In the genomic region with DNA sequence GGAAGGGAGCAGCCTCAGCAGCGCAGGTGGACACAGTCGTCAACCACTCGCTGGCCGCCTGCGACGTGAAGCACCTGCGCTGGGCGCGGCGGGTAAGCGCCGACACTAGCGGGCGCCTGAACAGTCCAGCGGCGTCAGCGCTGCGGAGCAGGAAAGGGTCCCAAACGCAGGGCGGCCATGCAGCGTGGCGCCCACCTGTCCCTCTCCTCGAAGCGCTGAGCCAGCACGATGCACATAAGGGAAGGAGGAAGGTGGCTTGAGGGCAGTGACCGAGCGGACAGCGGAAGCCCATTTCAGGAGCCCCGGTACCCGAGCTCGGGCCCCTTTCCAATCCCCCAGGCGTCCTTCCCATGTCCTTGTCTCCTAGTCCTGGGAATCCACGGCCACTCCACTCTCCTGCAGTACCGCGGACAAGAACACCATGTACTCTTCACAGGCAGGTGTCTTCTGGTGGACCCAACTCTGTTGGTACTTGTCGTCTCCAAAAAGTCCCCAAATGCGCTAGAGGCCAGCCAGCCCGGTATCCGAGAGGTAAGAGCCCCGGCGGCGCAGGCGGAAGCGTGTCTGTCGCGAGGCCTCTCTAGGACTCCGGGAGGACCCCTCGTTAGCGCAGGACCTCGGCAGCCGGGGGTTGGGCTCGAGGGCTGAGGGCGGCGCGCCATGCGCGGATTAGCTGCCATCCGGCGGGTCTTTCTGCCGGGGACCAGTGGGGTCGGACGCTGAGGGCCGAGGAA, we compare ENCODE assay signal across 9 cellular contexts. TPM values are rescaled to one million over a fixed set of nuclear protein-coding genes. Genes with fewer than 3 reads are reported as not detected.
A peak's percentile ranks its signal among the peaks of the same experiment; 100 is the strongest.
DNase-seq lines count a peak whose midpoint lies in the region; ATAC-seq, FAIRE-seq and TF ChIP-seq lines count a peak whose summit lies in the region.
"Had no signal": no experiment of that assay in that cellular context is flagged by ENCODE, and none has a peak within 500 bp of the region (broad histone marks: within the 10 kb centered on the region; RNA-seq: fewer than 3 reads in every experiment).

No MANE protein-coding gene starts in this region.

- no peak for TF ChIP-seq EP300 in HepG2 (IDR thresholded peaks at IDR 0.05; ENCODE audit: low read depth in 2 of 2, low read length in 2 of 2)
- no peak for TF ChIP-seq EP300 in HepG2 (CRISPR knock-in tag; IDR thresholded peaks at IDR 0.05; ENCODE audit: borderline replicate concordance)

- TF ChIP-seq CTCF in liver (IDR thresholded peaks at IDR 0.05; ENCODE audit: low read depth, low read length, missing input control) (no peak), HepG2 (CRISPR knock-in tag; IDR thresholded peaks at IDR 0.05) (no peak), colonic mucosa (IDR thresholded peaks at IDR 0.05) (no peak)

- FAIRE-seq in HepG2 (lab: Jason Lieb, UNC), result no peak
- FAIRE-seq in GM12891 (lab: Jason Lieb, UNC), result no peak

- TF ChIP-seq POLR2A in HepG2 (IDR thresholded peaks at IDR 0.05; ENCODE audit: insufficient read depth in 1 of 2, low read depth in 2 of 2, low read length in 2 of 2) (no peak), GM12891 (IDR thresholded peaks at IDR 0.05; ENCODE audit: low read depth, low read length) (no peak)

- 8% methylated on average over 63 of the region's 63 CpGs for WGBS in liver
- WGBS in HepG2 (ENCODE audit: low lambda C conversion rate), result 73% methylated on average over 53 of the region's 63 CpGs

- no peak for ATAC-seq in HepG2
- ATAC-seq: Panc1 had no signal

- intact Hi-C loops in HepG2 (cut with micrococcal nuclease; ENCODE audit: unreplicated experiment), result no loop called here
- intact Hi-C loops in colonic mucosa (cut with DNase I), result no loop called here

- H3K4me2 ChIP-seq in HepG2 (ENCODE audit: low read depth, low read length), result no peak overlapping the region

- no peaks in the 10 kb centered on the region for H4K20me1 ChIP-seq in HepG2 (ENCODE audit: insufficient read depth, low read length)

- POLR2A ChIA-PET in HepG2 (lab: Yijun Ruan, JAX), result no interaction called here

- BruUV-seq in HepG2 (replicated peaks; lab: Mats Ljungman, UMichigan), result no TSS peak

- DNase-seq in HepG2 (ENCODE audit: low spot score) (no peak), colonic mucosa (peak; percentile 39), mucosa of gallbladder (ENCODE audit: low spot score) (peak; percentile 22), SW480 (ENCODE audit: low spot score) (no peak), DMS153 (lab: John Stamatoyannopoulos, UW) (no peak), GM12891 (ENCODE audit: insufficient read length, low spot score) (no peak)

- peaks cover 0 to 5% (median 0%) of the 10 kb centered on the region in 4 donors for H3K27me3 ChIP-seq in liver (ENCODE audit: control insufficient read depth in 4 of 4, insufficient read depth in 4 of 4, low read length in 3 of 4)
- H3K27me3 ChIP-seq in HepG2 (ENCODE audit: control insufficient read depth in 1 of 2, insufficient read depth in 2 of 2, low read length in 2 of 2), result peaks cover 0 to 1% of the 10 kb centered on the region in 2 experiments; a peak in 2 of 5 replicates
- no peaks in the 10 kb centered on the region for H3K27me3 ChIP-seq in colonic mucosa
- peaks cover 0 to 10% (median 0%) of the 10 kb centered on the region in 5 donors for H3K27me3 ChIP-seq in subcutaneous abdominal adipose tissue (ENCODE audit: control insufficient read depth in 5 of 5, insufficient read depth in 4 of 5, low read length in 5 of 5)

- H3K36me3 ChIP-seq in liver (ENCODE audit: control insufficient read depth in 4 of 4, insufficient read depth in 3 of 4, low read depth in 1 of 4, low read length in 3 of 4) (peaks cover 0 to under 1% (median 0%) of the 10 kb centered on the region in 4 donors), HepG2 (replicated peaks in 1 of 2; ENCODE audit: control insufficient read depth in 1 of 2, insufficient read depth in 2 of 2, low read length in 2 of 2) (no peaks in the 10 kb centered on the region), colonic mucosa (no peaks in the 10 kb centered on the region), subcutaneous abdominal adipose tissue (ENCODE audit: control insufficient read depth in 5 of 5, insufficient read depth in 5 of 5, low read length in 5 of 5) (peaks cover 3 to 11% (median 5%) of the 10 kb centered on the region in 5 donors)

- H2AFZ ChIP-seq in HepG2 (ENCODE audit: low read length), result no peak overlapping the region

- H3K4me3 ChIP-seq in liver (ENCODE audit: low read depth in 1 of 3, low read length in 3 of 3) (peak overlapping the region; percentile 43 to 46 (median 46)), HepG2 (replicated peaks in 1 of 3; ENCODE audit: insufficient read depth in 1 of 3, low read depth in 2 of 3, low read length in 3 of 3) (no peak overlapping the region), colonic mucosa (peak overlapping the region; percentile 29), subcutaneous abdominal adipose tissue (ENCODE audit: low read depth in 1 of 5, low read length in 5 of 5) (peak overlapping the region; percentile 72 to 89 (median 81))

- CTCF ChIA-PET in HepG2 (lab: Yijun Ruan, JAX; ENCODE audit: low intra/inter-chr PET ratio, low total read pairs), result no interaction called here

- H3K27ac ChIP-seq in liver (ENCODE audit: low read depth in 1 of 2, low read length in 2 of 2) (no peak overlapping the region), HepG2 (ENCODE audit: extremely low read length, insufficient read depth, low read length) (no peak overlapping the region), colonic mucosa (no peak overlapping the region), subcutaneous abdominal adipose tissue (ENCODE audit: low read depth, low read length) (no peak overlapping the region)

- in situ Hi-C loops in HepG2 (cut with HindIII; ENCODE audit: extremely low pct_ligation_motif_present, low pct_unique_long_range_greater_than_20kb), result no loop called here

- H3K4me1 ChIP-seq in liver (ENCODE audit: control insufficient read depth in 4 of 4, insufficient read depth in 4 of 4, low read length in 3 of 4) (no peaks in the 10 kb centered on the region), HepG2 (ENCODE audit: insufficient read depth, low read length) (no peaks in the 10 kb centered on the region), colonic mucosa (no peaks in the 10 kb centered on the region), subcutaneous abdominal adipose tissue (ENCODE audit: control insufficient read depth in 5 of 5, insufficient read depth in 5 of 5, low read length in 5 of 5) (peaks cover 4 to 14% (median 9%) of the 10 kb centered on the region in 5 donors)

- H3K79me2 ChIP-seq in HepG2 (ENCODE audit: insufficient read depth, low read length), result no peaks in the 10 kb centered on the region

- TF ChIP-seq RAD21 in liver (IDR thresholded peaks at IDR 0.05), result no peak
- no peak for TF ChIP-seq RAD21 in HepG2 (CRISPR knock-in tag; IDR thresholded peaks at IDR 0.05)

- H3K9ac ChIP-seq in liver (ENCODE audit: low read depth in 1 of 2, low read length in 2 of 2) (no peak overlapping the region), HepG2 (ENCODE audit: insufficient read depth, low read depth, low read length) (no peak overlapping the region), colonic mucosa (ENCODE audit: low read depth in 2 of 2, low read length in 2 of 2) (no peak overlapping the region), subcutaneous abdominal adipose tissue (ENCODE audit: low read length in 5 of 5) (peak overlapping the region; percentile 8 to 75 (median 58))

- H3K9me3 ChIP-seq in liver (ENCODE audit: control insufficient read depth in 4 of 4, low read length in 3 of 4) (peaks cover 34 to 52% (median 43%) of the 10 kb centered on the region in 4 donors), HepG2 (ENCODE audit: low read length) (peaks cover 44% of the 10 kb centered on the region), colonic mucosa (peaks cover 13% of the 10 kb centered on the region), subcutaneous abdominal adipose tissue (ENCODE audit: control insufficient read depth in 5 of 5, low read length in 5 of 5) (peaks cover 22 to 55% (median 51%) of the 10 kb centered on the region in 5 donors)

RNA-seq across cellular contexts. Expression of gene ZNF232, which starts 14.4 kb away (rescaled TPM):
- total RNA-seq in liver (1 to 10 TPM; 2.5 to 4.0 TPM), HepG2 (2016; rRNA removed; fragmentation: Illumina TruSeq; extraction: Trizol) (28.7 and 35.4 TPM in 2 replicates), colonic mucosa (10 to 100 TPM in 1 of 2 donors, 1 to 10 TPM in 1; 8.0 to 10.9 TPM), mucosa of gallbladder (9.6 TPM)
- polyA plus RNA-seq in liver (1 to 10 TPM; 2.9 to 3.0 TPM), HepG2 (2011; rRNA removed) (7.8 and 9.2 TPM in 2 replicates)
- total RNA-seq in HepG2 (2016; cell fraction: cytosol; rRNA removed; fragmentation: Illumina TruSeq; extraction: Trizol; ENCODE audit: low read depth), result 13.3 and 13.6 TPM in 2 replicates
- 29.8 and 36.0 TPM in 2 replicates for total RNA-seq in HepG2 (2016; cell fraction: insoluble cytoplasmic fraction; rRNA removed; fragmentation: Illumina TruSeq; extraction: Trizol)
- total RNA-seq in HepG2 (2016; cell fraction: membrane; rRNA removed; fragmentation: Illumina TruSeq; extraction: Trizol), result 26.1 and 26.5 TPM in 2 replicates
- 22.6 and 26.3 TPM in 2 replicates for total RNA-seq in HepG2 (2016; cell fraction: nucleus; rRNA removed; fragmentation: Illumina TruSeq; extraction: Trizol)
- 7.4 TPM in 2 replicates for polyA plus RNA-seq in HepG2 (2011; cell fraction: cytosol; rRNA removed)
- polyA plus RNA-seq in HepG2 (2011; cell fraction: nucleus; rRNA removed), result 9.1 and 10.7 TPM in 2 replicates
- polyA plus RNA-seq in HepG2 (2012), result 10.0 and 10.9 TPM in 2 replicates
- polyA plus RNA-seq in HepG2 (2016; cell fraction: cytosol; fragmentation: Illumina TruSeq; extraction: Trizol; ENCODE audit: low read depth), result 8.9 and 10.2 TPM in 2 replicates
- polyA plus RNA-seq in HepG2 (2016; cell fraction: insoluble cytoplasmic fraction; fragmentation: Illumina TruSeq; extraction: Trizol; ENCODE audit: low read depth), result 28.1 and 28.6 TPM in 2 replicates
- 15.0 and 17.3 TPM in 2 replicates for polyA plus RNA-seq in HepG2 (2016; cell fraction: membrane; fragmentation: Illumina TruSeq; extraction: Trizol; ENCODE audit: low read depth)
- polyA plus RNA-seq in HepG2 (2016; cell fraction: nucleus; fragmentation: Illumina TruSeq; extraction: Trizol; ENCODE audit: insufficient read depth, low read depth), result 30.1 and 30.5 TPM in 2 replicates
- polyA minus RNA-seq in HepG2 (2011; rRNA and poly(A)+ RNA removed; ENCODE audit: low replicate concordance), result 3.9 and 8.3 TPM in 2 replicates
- 2.6 and 6.2 TPM in 2 replicates for polyA minus RNA-seq in HepG2 (2011; cell fraction: cytosol; rRNA and poly(A)+ RNA removed)
- 7.5 and 10.1 TPM in 2 replicates for polyA minus RNA-seq in HepG2 (2011; cell fraction: nucleus; rRNA and poly(A)+ RNA removed)
- polyA plus RNA-seq in GM12891 (2012; ENCODE audit: low read depth, missing spikeins), result 5.3 TPM

RNA-seq across cellular contexts. Expression of gene USP6, which starts 18.6 kb away (rescaled TPM):
- total RNA-seq in liver (under 1 TPM; under 0.01 to 0.05 TPM), HepG2 (2016; rRNA removed; fragmentation: Illumina TruSeq; extraction: Trizol) (0.04 TPM in 2 replicates), colonic mucosa (under 1 TPM in 1 of 2 donors, not detected in 1; 0.13 TPM), mucosa of gallbladder (0.09 TPM)
- polyA plus RNA-seq in liver (under 1 TPM in 1 of 2 donors, not detected in 1; 0.18 TPM), HepG2 (2011; rRNA removed) (not detected in 2 replicates)
- total RNA-seq in HepG2 (2016; cell fraction: cytosol; rRNA removed; fragmentation: Illumina TruSeq; extraction: Trizol; ENCODE audit: low read depth), result not detected in 2 replicates
- 0.04 TPM in 2 replicates for total RNA-seq in HepG2 (2016; cell fraction: insoluble cytoplasmic fraction; rRNA removed; fragmentation: Illumina TruSeq; extraction: Trizol)
- total RNA-seq in HepG2 (2016; cell fraction: membrane; rRNA removed; fragmentation: Illumina TruSeq; extraction: Trizol), result 0.03 TPM in 1 of 2 replicates, not detected in the other
- total RNA-seq in HepG2 (2016; cell fraction: nucleus; rRNA removed; fragmentation: Illumina TruSeq; extraction: Trizol), result not detected in 2 replicates
- not detected in 2 replicates for polyA plus RNA-seq in HepG2 (2011; cell fraction: cytosol; rRNA removed)
- polyA plus RNA-seq in HepG2 (2011; cell fraction: nucleus; rRNA removed), result 0.03 TPM in 1 of 2 replicates, not detected in the other
- polyA plus RNA-seq in HepG2 (2012), result 0.07 and 0.09 TPM in 2 replicates
- 0.01 TPM in 1 of 2 replicates, not detected in the other for polyA plus RNA-seq in HepG2 (2016; cell fraction: cytosol; fragmentation: Illumina TruSeq; extraction: Trizol; ENCODE audit: low read depth)
- 0.07 and 0.09 TPM in 2 replicates for polyA plus RNA-seq in HepG2 (2016; cell fraction: insoluble cytoplasmic fraction; fragmentation: Illumina TruSeq; extraction: Trizol; ENCODE audit: low read depth)
- 0.02 and 0.05 TPM in 2 replicates for polyA plus RNA-seq in HepG2 (2016; cell fraction: membrane; fragmentation: Illumina TruSeq; extraction: Trizol; ENCODE audit: low read depth)
- polyA plus RNA-seq in HepG2 (2016; cell fraction: nucleus; fragmentation: Illumina TruSeq; extraction: Trizol; ENCODE audit: insufficient read depth, low read depth), result 0.13 and 0.14 TPM in 2 replicates
- 0.02 TPM in 1 of 2 replicates, not detected in the other for polyA minus RNA-seq in HepG2 (2011; rRNA and poly(A)+ RNA removed; ENCODE audit: low replicate concordance)
- polyA minus RNA-seq in HepG2 (2011; cell fraction: cytosol; rRNA and poly(A)+ RNA removed), result not detected in 2 replicates
- polyA minus RNA-seq in HepG2 (2011; cell fraction: nucleus; rRNA and poly(A)+ RNA removed), result not detected in 2 replicates
- polyA plus RNA-seq in GM12891 (2012; ENCODE audit: low read depth, missing spikeins), result 0.06 TPM

RNA-seq across cellular contexts. Expression of gene ZFP3, which starts 19.0 kb away (rescaled TPM):
- total RNA-seq in liver, result 1 to 10 TPM; 1.6 TPM
- under 1 TPM; 0.46 to 0.56 TPM for polyA plus RNA-seq in liver
- not detected in 2 replicates for total RNA-seq in HepG2 (2016; rRNA removed; fragmentation: Illumina TruSeq; extraction: Trizol)
- not detected in 2 replicates for total RNA-seq in HepG2 (2016; cell fraction: cytosol; rRNA removed; fragmentation: Illumina TruSeq; extraction: Trizol; ENCODE audit: low read depth)
- total RNA-seq in HepG2 (2016; cell fraction: insoluble cytoplasmic fraction; rRNA removed; fragmentation: Illumina TruSeq; extraction: Trizol), result not detected in 2 replicates
- total RNA-seq in HepG2 (2016; cell fraction: membrane; rRNA removed; fragmentation: Illumina TruSeq; extraction: Trizol), result not detected in 2 replicates
- not detected in 2 replicates for total RNA-seq in HepG2 (2016; cell fraction: nucleus; rRNA removed; fragmentation: Illumina TruSeq; extraction: Trizol)
- not detected in 2 replicates for polyA plus RNA-seq in HepG2 (2011; rRNA removed)
- not detected in 2 replicates for polyA plus RNA-seq in HepG2 (2011; cell fraction: cytosol; rRNA removed)
- not detected in 2 replicates for polyA plus RNA-seq in HepG2 (2011; cell fraction: nucleus; rRNA removed)
- not detected in 2 replicates for polyA plus RNA-seq in HepG2 (2012)
- not detected in 2 replicates for polyA plus RNA-seq in HepG2 (2016; cell fraction: cytosol; fragmentation: Illumina TruSeq; extraction: Trizol; ENCODE audit: low read depth)
- not detected in 2 replicates for polyA plus RNA-seq in HepG2 (2016; cell fraction: insoluble cytoplasmic fraction; fragmentation: Illumina TruSeq; extraction: Trizol; ENCODE audit: low read depth)
- polyA plus RNA-seq in HepG2 (2016; cell fraction: membrane; fragmentation: Illumina TruSeq; extraction: Trizol; ENCODE audit: low read depth), result not detected in 2 replicates
- polyA plus RNA-seq in HepG2 (2016; cell fraction: nucleus; fragmentation: Illumina TruSeq; extraction: Trizol; ENCODE audit: insufficient read depth, low read depth), result not detected in 2 replicates
- polyA minus RNA-seq in HepG2 (2011; rRNA and poly(A)+ RNA removed; ENCODE audit: low replicate concordance), result not detected in 2 replicates
- polyA minus RNA-seq in HepG2 (2011; cell fraction: cytosol; rRNA and poly(A)+ RNA removed), result not detected in 2 replicates
- polyA minus RNA-seq in HepG2 (2011; cell fraction: nucleus; rRNA and poly(A)+ RNA removed), result not detected in 2 replicates
- 1 to 10 TPM; 6.2 to 6.3 TPM for total RNA-seq in colonic mucosa
- 8.7 TPM for total RNA-seq in mucosa of gallbladder
- 0.63 TPM for polyA plus RNA-seq in GM12891 (2012; ENCODE audit: low read depth, missing spikeins)

Comparison
In these comparisons a context has a peak if more than half of its experiments do, and no peak if none do; other contexts are left out.
1. H3K4me3 ChIP-seq: peak in liver (3 of 3), colonic mucosa (single experiment) and subcutaneous abdominal adipose tissue (5 of 5); none in HepG2 (0 of 3).
2. H3K9ac ChIP-seq: peak in subcutaneous abdominal adipose tissue (5 of 5); none in liver (0 of 2), HepG2 (single experiment) and colonic mucosa (0 of 2).
3. DNase-seq: peak in colonic mucosa (single experiment) and mucosa of gallbladder (single experiment); none in HepG2 (single experiment), SW480 (single experiment), DMS153 (single experiment) and GM12891 (single experiment).